9 cellular contexts compared by ENCODE assay signal in the genomic region with DNA sequence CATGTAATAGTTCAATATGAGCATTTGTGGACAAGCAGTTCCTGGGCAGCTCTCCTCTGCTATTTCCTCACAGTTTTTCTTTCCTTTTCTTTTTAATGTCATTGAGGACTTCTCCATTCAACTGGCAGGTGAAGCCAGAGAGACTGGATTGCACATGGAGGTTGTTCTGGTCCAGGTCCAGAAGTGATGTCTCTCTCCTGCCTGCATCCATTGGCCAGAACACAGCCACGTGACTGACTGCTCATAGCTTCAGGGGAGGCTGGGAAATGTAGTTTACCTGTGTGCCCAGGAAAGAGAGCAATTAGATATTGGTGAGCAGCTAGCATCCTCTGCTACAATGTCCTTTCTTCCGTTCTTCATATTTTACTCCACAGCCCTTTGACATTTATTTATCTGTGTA. TPM values are rescaled to one million over a fixed set of nuclear protein-coding genes. Genes with fewer than 3 reads are reported as not detected.
A peak's percentile ranks its signal among the peaks of the same experiment; 100 is the strongest.
DNase-seq lines count a peak whose midpoint lies in the region; ATAC-seq and TF ChIP-seq lines count a peak whose summit lies in the region.
"Had no signal": no experiment of that assay in that cellular context is flagged by ENCODE, and none has a peak within 500 bp of the region (broad histone marks: within the 10 kb centered on the region; RNA-seq: fewer than 3 reads in every experiment).

No MANE protein-coding gene starts in this region.

- TF ChIP-seq EP300 in SK-N-SH (IDR thresholded peaks at IDR 0.05; ENCODE audit: borderline replicate concordance in 1 of 2, low read depth in 1 of 2, low read length in 1 of 2), result no peak

- peaks cover 10% of the 10 kb centered on the region for H3F3A ChIP-seq in SK-N-SH (replicated peaks; ENCODE audit: insufficient read depth)

- no peak overlapping the region for H3K9ac ChIP-seq in SK-N-SH

- POLR2A ChIA-PET in SK-N-SH (lab: Yijun Ruan, JAX), result no interaction called here

- no peaks in the 10 kb centered on the region for H3K27me3 ChIP-seq in SK-N-SH (ENCODE audit: insufficient read depth)

- 48% methylated on average over 2 of the region's 2 CpGs for WGBS in SK-N-SH (ENCODE audit: low lambda C conversion rate)

- no peaks in the 10 kb centered on the region for H3K9me2 ChIP-seq in SK-N-SH

- H3K4me2 ChIP-seq in SK-N-SH, result no peak overlapping the region

- H2AFZ ChIP-seq in SK-N-SH (ENCODE audit: low read depth), result no peak overlapping the region

- no peak for DNase-seq in SK-N-SH
- peak; percentile 22 for DNase-seq in left kidney (ENCODE audit: low read depth, low spot score)
- no peak for DNase-seq in COR-L47 (lab: John Stamatoyannopoulos, UW)
- no peak for DNase-seq in cerebellar nuclear complex (lab: John Stamatoyannopoulos, UW)
- DNase-seq: anterior cingulate cortex, small intestine had no signal

- TF ChIP-seq RAD21 in SK-N-SH (IDR thresholded peaks at IDR 0.05; ENCODE audit: low read length), result no peak

- peak; percentile 52 for ATAC-seq in GM19023 (IDR thresholded peaks at IDR 0.05; ENCODE audit: unreplicated experiment)
- ATAC-seq in HG02885 (IDR thresholded peaks at IDR 0.05; ENCODE audit: poor library complexity, unreplicated experiment), result peak; percentile 70
- no peak for ATAC-seq in HG02852 (IDR thresholded peaks at IDR 0.05; ENCODE audit: unreplicated experiment)

- CTCF ChIA-PET in SK-N-SH (lab: Yijun Ruan, JAX), result no interaction called here

- H3K9me3 ChIP-seq in SK-N-SH, result no peaks in the 10 kb centered on the region

- no peaks in the 10 kb centered on the region for H3K4me1 ChIP-seq in SK-N-SH (ENCODE audit: control insufficient read depth in 1 of 2, insufficient read depth in 2 of 2, low read depth in 1 of 2, low read length in 1 of 2)

- no peak for TF ChIP-seq CTCF in SK-N-SH (IDR thresholded peaks at IDR 0.05)

- H4K20me1 ChIP-seq in SK-N-SH (ENCODE audit: insufficient read depth), result no peaks in the 10 kb centered on the region

- H3K79me2 ChIP-seq in SK-N-SH (ENCODE audit: insufficient read depth), result no peaks in the 10 kb centered on the region

- H3K27ac ChIP-seq in SK-N-SH (ENCODE audit: low read depth in 2 of 2, low read length in 1 of 2), result no peak overlapping the region; a peak in 1 of 4 replicates

- no peak overlapping the region for H3K4me3 ChIP-seq in SK-N-SH (ENCODE audit: low read depth in 2 of 2, low read length in 1 of 2)

- no peaks in the 10 kb centered on the region for H3K36me3 ChIP-seq in SK-N-SH (replicated peaks in 1 of 2; ENCODE audit: control insufficient read depth in 1 of 2, insufficient read depth in 2 of 2, low read length in 1 of 2)

TF ChIP-seq in SK-N-SH, 30 proteins besides CTCF, POLR2A, EP300 and RAD21:
- peak; percentile 88 for TF ChIP-seq USF1 (IDR thresholded peaks at IDR 0.05; ENCODE audit: borderline replicate concordance, low read depth)
- TF ChIP-seq, protein P1, sequence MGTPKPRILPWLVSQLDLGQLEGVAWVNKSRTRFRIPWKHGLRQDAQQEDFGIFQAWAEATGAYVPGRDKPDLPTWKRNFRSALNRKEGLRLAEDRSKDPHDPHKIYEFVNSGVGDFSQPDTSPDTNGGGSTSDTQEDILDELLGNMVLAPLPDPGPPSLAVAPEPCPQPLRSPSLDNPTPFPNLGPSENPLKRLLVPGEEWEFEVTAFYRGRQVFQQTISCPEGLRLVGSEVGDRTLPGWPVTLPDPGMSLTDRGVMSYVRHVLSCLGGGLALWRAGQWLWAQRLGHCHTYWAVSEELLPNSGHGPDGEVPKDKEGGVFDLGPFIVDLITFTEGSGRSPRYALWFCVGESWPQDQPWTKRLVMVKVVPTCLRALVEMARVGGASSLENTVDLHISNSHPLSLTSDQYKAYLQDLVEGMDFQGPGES (IDR thresholded peaks at IDR 0.05; ENCODE audit: low read depth, low read length), result no peak

RNA-seq across cellular contexts. Expression of gene ADAM23, which starts 20.2 kb away (rescaled TPM):
- 3.6 and 3.7 TPM in 2 replicates for polyA plus RNA-seq in SK-N-SH (2012; rRNA removed)
- polyA plus RNA-seq in SK-N-SH (2012; cell fraction: cytosol; rRNA removed), result 5.2 and 6.1 TPM in 2 replicates
- polyA plus RNA-seq in SK-N-SH (2012; cell fraction: nucleus; rRNA removed), result 1.2 and 3.2 TPM in 2 replicates
